ENCODE assay signal across 14 cellular contexts in genomic region chr9:89621676-89622075, GRCh38. TPM values are rescaled to one million over a fixed set of nuclear protein-coding genes. Genes with fewer than 3 reads are reported as not detected.
"Had no signal": no experiment of that assay in that cellular context is flagged by ENCODE, and none has a peak within 500 bp of the region (broad histone marks: within the 10 kb centered on the region; RNA-seq: fewer than 3 reads in every experiment).

No MANE protein-coding gene starts in this region.

- H3K9me3 ChIP-seq: SJSA1, thoracic aorta had no signal

- H3K4me1 Mint-ChIP-seq: activated B cell treated with CpG ODN at 0.5 μM for 24 hours had no signal

- H3K36me3 ChIP-seq: SJSA1, thoracic aorta had no signal

- H3K27ac Mint-ChIP-seq: activated B cell treated with CpG ODN at 0.5 μM for 24 hours; activated CD4-positive, alpha-beta T cell treated with anti-CD3 and anti-CD28 coated beads, Interleukin-2, amount 10 ng/mL, durations not matched to agents 24 days and 14 days; activated naive CD8-positive, alpha-beta T cell treated with anti-CD3 and anti-CD28 coated beads, Interleukin-2, amount 10 ng/mL, durations not matched to agents 7 days and 5 days; nephron had no signal

- H3K27ac ChIP-seq: SJSA1, thoracic aorta had no signal

- H3K36me3 Mint-ChIP-seq: activated naive CD8-positive, alpha-beta T cell treated with anti-CD3 and anti-CD28 coated beads, Interleukin-2, amount 10 ng/mL, durations not matched to agents 7 days and 5 days had no signal

- ATAC-seq: stimulated activated naive CD8-positive, alpha-beta T cell treated with anti-CD3 and anti-CD28 coated beads, Interleukin-15, Interleukin-2, amounts not matched to agents 100 U/mL and 50 U/mL, for 24 hours had no signal

- H3K4me1 ChIP-seq: SJSA1 had no signal

- H3K4me3 Mint-ChIP-seq: activated B cell treated with CpG ODN at 0.5 μM for 24 hours; activated CD4-positive, alpha-beta T cell treated with anti-CD3 and anti-CD28 coated beads, Interleukin-2, amount 10 ng/mL, durations not matched to agents 24 days and 14 days; activated naive CD8-positive, alpha-beta T cell treated with anti-CD3 and anti-CD28 coated beads, Interleukin-2, amount 10 ng/mL, durations not matched to agents 7 days and 5 days; nephron had no signal

- DNase-seq: activated B cell treated with CpG ODN at 0.5 μM for 24 hours; activated CD4-positive, alpha-beta T cell treated with anti-CD3 and anti-CD28 coated beads, Interleukin-2, amount 10 ng/mL, durations not matched to agents 24 days and 14 days; activated CD8-positive, alpha-beta memory T cell treated with anti-CD3 and anti-CD28 coated beads, Interleukin-2, amount 50 U/mL, for 48 hours; activated naive CD4-positive, alpha-beta T cell; activated naive CD8-positive, alpha-beta T cell treated with anti-CD3 and anti-CD28 coated beads, Interleukin-2, amount 10 ng/mL, durations not matched to agents 7 days and 5 days; aorta; mesendoderm; small intestine; stimulated activated naive CD8-positive, alpha-beta T cell treated with anti-CD3 and anti-CD28 coated beads, Interleukin-15, Interleukin-2, amounts not matched to agents 100 U/mL and 50 U/mL, for 24 hours; T-helper 2 cell had no signal

- H3K27me3 ChIP-seq: SJSA1 had no signal

- H3K9me3 Mint-ChIP-seq: activated CD4-positive, alpha-beta T cell treated with anti-CD3 and anti-CD28 coated beads, Interleukin-2, amount 10 ng/mL, durations not matched to agents 24 days and 14 days; activated naive CD8-positive, alpha-beta T cell treated with anti-CD3 and anti-CD28 coated beads, Interleukin-2, amount 10 ng/mL, durations not matched to agents 7 days and 5 days; nephron had no signal

- H3K4me3 ChIP-seq: SJSA1, thoracic aorta had no signal

RNA-seq across cellular contexts. Expression of gene GADD45G, which starts 16.9 kb away (rescaled TPM):
- total RNA-seq: epithelial cell of proximal tubule, SJSA1 had no signal
